ENCODE assay signal across 16 cellular contexts in the genomic region with DNA sequence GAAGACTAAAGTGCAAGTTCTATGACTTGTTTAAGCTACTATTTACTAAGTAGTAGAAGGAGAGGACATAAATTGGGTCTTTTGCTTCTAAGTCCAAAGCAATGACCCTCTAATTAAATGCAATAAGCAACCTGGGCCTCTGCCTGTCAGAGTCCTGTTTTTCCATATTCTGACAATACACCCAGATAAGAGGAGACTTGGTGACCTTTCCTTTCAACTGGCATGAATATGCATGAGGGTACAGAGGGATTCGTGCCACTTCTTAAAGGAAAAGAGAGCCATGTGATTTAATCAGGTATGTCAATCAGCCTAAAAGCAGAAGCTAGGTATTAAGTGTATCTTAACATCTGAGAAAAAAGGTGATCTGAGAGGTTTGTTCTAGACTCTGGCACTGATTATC.
"Had no signal": no experiment of that assay in that cellular context is flagged by ENCODE, and none has a peak within 500 bp of the region (broad histone marks: within the 10 kb centered on the region; RNA-seq: fewer than 3 reads in every experiment).

No MANE protein-coding gene starts in this region.

- ATAC-seq: activated CD4-positive, alpha-beta T cell treated with anti-CD3 and anti-CD28 coated beads for 36 hours; activated CD8-positive, alpha-beta memory T cell treated with anti-CD3 and anti-CD28 coated beads, Interleukin-2, amount 10 ng/mL, durations not matched to agents 7 days and 5 days; activated CD8-positive, alpha-beta T cell treated with anti-CD3 and anti-CD28 coated beads, Interleukin-2, amount 10 ng/mL, durations not matched to agents 7 days and 5 days; activated naive CD8-positive, alpha-beta T cell treated with anti-CD3 and anti-CD28 coated beads, Interleukin-2, amount 50 U/mL, for 24 hours; gastroesophageal sphincter; left cardiac atrium; left ventricle myocardium superior; right lobe of liver had no signal

- FAIRE-seq: endothelial cell of umbilical vein, keratinocyte had no signal

- DNase-seq: activated CD4-positive, alpha-beta T cell treated with anti-CD3 and anti-CD28 coated beads for 36 hours; activated CD4-positive, CD25-positive, alpha-beta regulatory T cell; activated CD8-positive, alpha-beta memory T cell treated with anti-CD3 and anti-CD28 coated beads, Interleukin-2, amount 10 ng/mL, durations not matched to agents 7 days and 5 days; activated CD8-positive, alpha-beta T cell treated with anti-CD3 and anti-CD28 coated beads, Interleukin-2, amount 10 ng/mL, durations not matched to agents 7 days and 5 days; activated naive CD8-positive, alpha-beta T cell treated with anti-CD3 and anti-CD28 coated beads, Interleukin-2, amount 50 U/mL, for 24 hours; activated T-cell treated with anti-CD3 and anti-CD28 coated beads, Interleukin-2, amount 50 U/mL, for 48 hours; amygdala; central memory CD4-positive, alpha-beta T cell; left cardiac atrium; left ventricle myocardium superior; right lobe of liver; stimulated activated CD4-positive, alpha-beta T cell treated with anti-CD3 and anti-CD28 coated beads, Interleukin-2, amount 100 ng/mL, for 48 hours; stimulated activated naive CD4-positive, alpha-beta T cell treated with Interleukin-2 at 50 U/mL for 16 hours had no signal
